In the genomic region with DNA sequence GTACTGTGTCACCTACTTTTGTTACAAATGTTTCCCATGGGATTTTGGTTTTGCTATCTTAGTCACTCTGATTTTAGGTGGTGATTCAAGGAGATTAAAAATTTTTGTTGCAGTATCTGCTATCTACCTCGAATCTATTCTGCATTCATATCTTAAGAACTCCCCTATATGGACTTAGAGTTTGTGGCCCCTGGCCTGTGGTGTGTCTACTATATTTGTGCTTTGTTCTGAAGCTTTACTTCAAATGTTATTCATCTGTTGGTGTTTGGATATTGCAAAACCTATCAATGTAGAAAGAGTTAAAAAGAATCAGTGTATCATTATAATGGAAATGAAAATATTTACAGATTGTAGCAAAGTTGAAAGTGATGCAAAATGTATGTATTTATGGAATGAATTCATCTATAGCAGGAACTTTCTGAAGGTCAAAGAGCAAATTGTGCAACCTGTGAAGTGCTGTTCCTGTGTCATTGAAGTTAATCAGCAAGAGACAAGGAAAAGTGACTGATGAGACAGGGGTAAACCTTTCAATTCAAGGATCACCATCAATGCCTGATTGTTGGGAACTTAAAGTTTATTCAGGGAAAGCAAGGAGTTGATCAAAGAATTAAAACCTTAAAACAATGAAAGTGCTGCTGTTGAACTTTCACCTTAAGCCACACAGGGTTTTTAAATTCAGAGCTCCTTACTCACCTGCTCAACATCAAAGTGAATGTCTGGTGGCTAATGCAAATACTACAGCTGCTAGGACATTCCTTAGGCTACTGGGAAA, we compare ENCODE assay signal across 22 cellular contexts.
DNase-seq lines count a peak whose midpoint lies in the region; ATAC-seq, FAIRE-seq and TF ChIP-seq lines count a peak whose summit lies in the region.
"Had no signal": no experiment of that assay in that cellular context is flagged by ENCODE, and none has a peak within 500 bp of the region (broad histone marks: within the 10 kb centered on the region; RNA-seq: fewer than 3 reads in every experiment).

No MANE protein-coding gene starts in this region.

- no TSS peak for BruUV-seq in endothelial cell of umbilical vein (replicated peaks; lab: Mats Ljungman, UMichigan)

- ATAC-seq in mucosa of descending colon (peak; percentile 72), GM19328 (IDR thresholded peaks at IDR 0.05; ENCODE audit: unreplicated experiment) (no peak)
- ATAC-seq: activated CD4-positive, alpha-beta T cell treated with anti-CD3 and anti-CD28 coated beads for 36 hours; esophagus mucosa; gastrocnemius medialis had no signal

- H2AFZ ChIP-seq in endothelial cell of umbilical vein (ENCODE audit: low read depth, low read length) (no peak overlapping the region), GM23248 (no peak overlapping the region)

- no peaks in the 10 kb centered on the region for H3K9me1 ChIP-seq in endothelial cell of umbilical vein (replicated peaks; ENCODE audit: control insufficient read depth, extremely low read depth, insufficient read depth, low read length)

- H3K4me2 ChIP-seq in endothelial cell of umbilical vein (ENCODE audit: insufficient read depth, low read length) (no peak overlapping the region), GM23248 (ENCODE audit: unreplicated experiment) (no peak overlapping the region)

- H3K27ac ChIP-seq in cardiac muscle cell (peak overlapping the region; percentile 29), right atrium auricular region (no peak overlapping the region), endothelial cell of umbilical vein (ENCODE audit: insufficient read depth, low read depth, low read length) (no peak overlapping the region), GM23248 (no peak overlapping the region)
- H3K27ac ChIP-seq: gastrocnemius medialis, HL-60, thyroid gland had no signal

- dilution Hi-C loops in endothelial cell of umbilical vein (cut with MboI; ENCODE audit: extremely low pct_ligation_motif_present, low sequenced_read_pairs) = no loop called here

- no peak for TF ChIP-seq POLR2A in endothelial cell of umbilical vein (IDR thresholded peaks at IDR 0.05; ENCODE audit: low read depth, low read length)

- H4K20me1 ChIP-seq in endothelial cell of umbilical vein (replicated peaks; ENCODE audit: control insufficient read depth, extremely low read depth, insufficient read depth, low read length) = peaks cover 4% of the 10 kb centered on the region
- H4K20me1 ChIP-seq in GM23248 (ENCODE audit: insufficient read depth) = 0 out of 2 replicates have a peak, but pooled peaks cover 6% of the 10 kb centered on the region

- intact Hi-C loops in endothelial cell of umbilical vein (cut with micrococcal nuclease) = loop anchor here (10.0 kb wide), 1 partner anchor 192 kb away; no protein-coding TSS in a partner anchor
- intact Hi-C loops in mucosa of descending colon (cut with DNase I, micrococcal nuclease) = no loop called here

- CTCF ChIA-PET in endothelial cell of umbilical vein (lab: Charles Lee) = interaction anchor here (0.7 to 2.4 kb wide), 14 partner anchors 11 to 648 kb away, joined by 3 to 43 read pairs (median 4); no protein-coding TSS in a partner anchor

- DNase-seq in cardiac muscle cell (ENCODE audit: low read depth in 1 of 2, low spot score in 1 of 2) (no peak), right atrium auricular region (ENCODE audit: low spot score) (no peak), endothelial cell of umbilical vein (ENCODE audit: low read depth, low spot score) (no peak), mucosa of descending colon (no peak), cerebellar nuclear complex (lab: John Stamatoyannopoulos, UW) (no peak), GM23248 (no peak), NCI-H82 treated with DMSO at 0.1 percent for 48 hours (lab: John Stamatoyannopoulos, UW; ENCODE audit: unreplicated experiment) (no peak)
- DNase-seq: 8988T; activated CD4-positive, alpha-beta T cell treated with anti-CD3 and anti-CD28 coated beads for 36 hours; activated CD8-positive, alpha-beta memory T cell treated with anti-CD3 and anti-CD28 coated beads, Interleukin-2, amount 50 U/mL, for 4 hours; activated gamma-delta T cell; BE2C; central memory CD4-positive, alpha-beta T cell; DMS 273 treated with DMSO at 0.1 percent for 48 hours; gastrocnemius medialis; NCI-H1048; NCI-H2081 treated with DMSO at 0.1 percent for 48 hours; NCI-H510A; thyroid gland had no signal

- TF ChIP-seq CTCF in cardiac muscle cell (IDR thresholded peaks at IDR 0.05; ENCODE audit: low read depth, low read length) (no peak), right atrium auricular region (IDR thresholded peaks at IDR 0.05) (no peak), endothelial cell of umbilical vein (IDR thresholded peaks at IDR 0.05; ENCODE audit: extremely low read depth in 1 of 2, insufficient read depth in 1 of 2, low read depth in 1 of 2, low read length in 2 of 2) (no peak), mucosa of descending colon (IDR thresholded peaks at IDR 0.05) (peak; percentile 5)

- H3K4me1 ChIP-seq in cardiac muscle cell (ENCODE audit: low read depth) = peaks cover 23% of the 10 kb centered on the region
- peaks cover 0 to 14% of the 10 kb centered on the region in 2 donors for H3K4me1 ChIP-seq in right atrium auricular region
- H3K4me1 ChIP-seq in endothelial cell of umbilical vein (ENCODE audit: control insufficient read depth, extremely low read depth, insufficient read depth, low read length) = no peaks in the 10 kb centered on the region
- H3K4me1 ChIP-seq in mucosa of descending colon (ENCODE audit: low read depth) = peaks cover 9% of the 10 kb centered on the region
- peaks cover 15% of the 10 kb centered on the region for H3K4me1 ChIP-seq in GM23248 (ENCODE audit: insufficient read depth)
- H3K4me1 ChIP-seq: BE2C had no signal

- H3K4me3 ChIP-seq in cardiac muscle cell (no peak overlapping the region), right atrium auricular region (no peak overlapping the region), endothelial cell of umbilical vein (replicated peaks in 1 of 3; ENCODE audit: insufficient read depth in 1 of 3, low read depth in 1 of 3, low read length in 3 of 3) (no peak overlapping the region), mucosa of descending colon (no peak overlapping the region), GM23248 (no peak overlapping the region)
- H3K4me3 ChIP-seq: gastrocnemius medialis, thyroid gland had no signal

- H3K9me2 ChIP-seq in GM23248 (ENCODE audit: insufficient read depth) = no peaks in the 10 kb centered on the region

- H3K27me3 ChIP-seq in cardiac muscle cell (no peaks in the 10 kb centered on the region), right atrium auricular region (no peaks in the 10 kb centered on the region), endothelial cell of umbilical vein (ENCODE audit: control insufficient read depth in 2 of 2, insufficient read depth in 2 of 2, low read length in 2 of 2) (no peaks in the 10 kb centered on the region), GM23248 (replicated peaks; ENCODE audit: insufficient read depth) (no peaks in the 10 kb centered on the region)
- H3K27me3 ChIP-seq: BE2C, gastrocnemius medialis, thyroid gland had no signal

- peaks cover 3% of the 10 kb centered on the region; the same call in 1 of the 2 replicates for H3F3A ChIP-seq in GM23248 (ENCODE audit: insufficient read depth)

- H3K9ac ChIP-seq in endothelial cell of umbilical vein (replicated peaks; ENCODE audit: extremely low read depth, insufficient read depth, low read length) (no peak overlapping the region), GM23248 (no peak overlapping the region)

- WGBS in GM23248 (ENCODE audit: low coverage in 1 of 2, low lambda C conversion rate in 2 of 2, missing lambda C conversion rate in 2 of 2), 2 experiments = 90 to 96% methylated on average over 1 of the region's 1 CpG

- H3K36me3 ChIP-seq in cardiac muscle cell = no peaks in the 10 kb centered on the region
- H3K36me3 ChIP-seq in right atrium auricular region = no peaks in the 10 kb centered on the region
- H3K36me3 ChIP-seq in endothelial cell of umbilical vein (ENCODE audit: control insufficient read depth in 2 of 2, extremely low read depth in 1 of 2, insufficient read depth in 2 of 2, low read length in 2 of 2) = no peaks in the 10 kb centered on the region
- no peaks in the 10 kb centered on the region for H3K36me3 ChIP-seq in mucosa of descending colon (ENCODE audit: low read depth)
- peaks cover 1% of the 10 kb centered on the region for H3K36me3 ChIP-seq in GM23248 (ENCODE audit: low read depth)
- H3K36me3 ChIP-seq: BE2C, gastrocnemius medialis, thyroid gland had no signal

- in situ Hi-C loops in GM23248 (cut with MboI) = loop anchor here (25.0 kb wide), 1 partner anchor 440 kb away; no protein-coding TSS in a partner anchor

- H3K79me2 ChIP-seq in endothelial cell of umbilical vein (ENCODE audit: control insufficient read depth, insufficient read depth, low read length) (peaks cover 30% of the 10 kb centered on the region), GM23248 (ENCODE audit: insufficient read depth) (peaks cover 85% of the 10 kb centered on the region)

- POLR2A ChIA-PET in endothelial cell of umbilical vein (lab: Charles Lee) = no interaction called here

- FAIRE-seq in endothelial cell of umbilical vein (lab: Jason Lieb, UNC) = peak; percentile 58

- H3K9me3 ChIP-seq in cardiac muscle cell (ENCODE audit: low read depth) (no peaks in the 10 kb centered on the region), right atrium auricular region (no peaks in the 10 kb centered on the region), endothelial cell of umbilical vein (replicated peaks; ENCODE audit: control insufficient read depth, insufficient read depth, low read length) (no peaks in the 10 kb centered on the region), mucosa of descending colon (no peaks in the 10 kb centered on the region), GM23248 (ENCODE audit: low read depth) (no peaks in the 10 kb centered on the region)
- H3K9me3 ChIP-seq: BE2C, gastrocnemius medialis, thyroid gland had no signal

TF ChIP-seq in endothelial cell of umbilical vein, 7 proteins besides CTCF, POLR2A, EP300 and RAD21:
- TF ChIP-seq EZH2 (IDR thresholded peaks at IDR 0.05; ENCODE audit: borderline replicate concordance, low read depth, low read length, severe bottlenecking) = no peak
- TF ChIP-seq FOS (IDR thresholded peaks at IDR 0.05; ENCODE audit: borderline replicate concordance, insufficient read depth, low read length) = no peak
- no peak for TF ChIP-seq MYC (IDR thresholded peaks at IDR 0.05; ENCODE audit: low read depth, low read length)
- TF ChIP-seq, protein P1, sequence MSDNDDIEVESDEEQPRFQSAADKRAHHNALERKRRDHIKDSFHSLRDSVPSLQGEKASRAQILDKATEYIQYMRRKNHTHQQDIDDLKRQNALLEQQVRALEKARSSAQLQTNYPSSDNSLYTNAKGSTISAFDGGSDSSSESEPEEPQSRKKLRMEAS (IDR thresholded peaks at IDR 0.05; ENCODE audit: insufficient read depth, insufficient read length) = no peak
- no peak for TF ChIP-seq GATA2 (IDR thresholded peaks at IDR 0.05; ENCODE audit: insufficient read depth, insufficient read length, low read depth, low read length)
- no peak for TF ChIP-seq JUN (IDR thresholded peaks at IDR 0.05; ENCODE audit: borderline replicate concordance, insufficient read depth, insufficient read length, low read depth)
- no peak for TF ChIP-seq POLR2AphosphoS5 (IDR thresholded peaks at IDR 0.05; ENCODE audit: insufficient read depth, low read depth, low read length)
